In genomic region chr5:58268263-58268662, GRCh38 we compare ENCODE assay signal across 20 cellular contexts.
"Had no signal": no experiment of that assay in that cellular context is flagged by ENCODE, and none has a peak within 500 bp of the region (broad histone marks: within the 10 kb centered on the region; RNA-seq: fewer than 3 reads in every experiment).

No MANE protein-coding gene starts in this region.

- H3K4me1 ChIP-seq: psoas muscle had no signal

- H3K9me3 ChIP-seq: ovary, psoas muscle, thoracic aorta had no signal

- H3K9me3 Mint-ChIP-seq: activated naive CD8-positive, alpha-beta T cell treated with anti-CD3 and anti-CD28 coated beads for 36 hours; naive B cell; stimulated activated memory B cell treated with anti-CD40 and anti-IgM and Interleukin-4, amounts not matched to agents 10 μg/mL and 1 μg/mL and 100 μg/mL, for 72 hours had no signal

- H3K27ac Mint-ChIP-seq: activated naive CD8-positive, alpha-beta T cell treated with anti-CD3 and anti-CD28 coated beads for 36 hours; immature natural killer cell; stimulated activated memory B cell treated with anti-CD40 and anti-IgM and Interleukin-4, amounts not matched to agents 10 μg/mL and 1 μg/mL and 100 μg/mL, for 72 hours had no signal

- DNase-seq: activated CD4-positive, alpha-beta T cell treated with anti-CD3 and anti-CD28 coated beads, Interleukin-2, amount 50 U/mL, for 48 hours; activated naive CD4-positive, alpha-beta T cell; activated naive CD8-positive, alpha-beta T cell treated with anti-CD3 and anti-CD28 coated beads for 36 hours; activated T-cell treated with anti-CD3 and anti-CD28 coated beads for 4 hours; amygdala; caudate nucleus; erythroblast; foreskin melanocyte; head of caudate nucleus; immature natural killer cell; naive B cell; psoas muscle; stimulated activated CD4-positive, alpha-beta T cell treated with anti-CD3 and anti-CD28 coated beads, Interleukin-4, amount 100 ng/mL, for 4 hours; SW 1271 had no signal

- H3K4me3 ChIP-seq: ovary, psoas muscle, thoracic aorta had no signal

- H3K36me3 Mint-ChIP-seq: activated naive CD8-positive, alpha-beta T cell treated with anti-CD3 and anti-CD28 coated beads for 36 hours; immature natural killer cell; naive B cell; stimulated activated memory B cell treated with anti-CD40 and anti-IgM and Interleukin-4, amounts not matched to agents 10 μg/mL and 1 μg/mL and 100 μg/mL, for 72 hours had no signal

- H3K27ac ChIP-seq: ovary, psoas muscle, thoracic aorta had no signal

- ATAC-seq: sciatic nerve; stimulated activated memory B cell treated with anti-CD40 and anti-IgM and Interleukin-4, amounts not matched to agents 10 μg/mL and 1 μg/mL and 100 μg/mL, for 72 hours had no signal

- H3K36me3 ChIP-seq: ovary, thoracic aorta had no signal

- H3K4me3 Mint-ChIP-seq: activated naive CD8-positive, alpha-beta T cell treated with anti-CD3 and anti-CD28 coated beads for 36 hours; immature natural killer cell; naive B cell; stimulated activated memory B cell treated with anti-CD40 and anti-IgM and Interleukin-4, amounts not matched to agents 10 μg/mL and 1 μg/mL and 100 μg/mL, for 72 hours had no signal

- H3K4me1 Mint-ChIP-seq: activated naive CD8-positive, alpha-beta T cell treated with anti-CD3 and anti-CD28 coated beads for 36 hours; immature natural killer cell; naive B cell; stimulated activated memory B cell treated with anti-CD40 and anti-IgM and Interleukin-4, amounts not matched to agents 10 μg/mL and 1 μg/mL and 100 μg/mL, for 72 hours had no signal

- FAIRE-seq: colon, TTC549 had no signal

- H3K27me3 ChIP-seq: ovary had no signal
